In the genomic region with DNA sequence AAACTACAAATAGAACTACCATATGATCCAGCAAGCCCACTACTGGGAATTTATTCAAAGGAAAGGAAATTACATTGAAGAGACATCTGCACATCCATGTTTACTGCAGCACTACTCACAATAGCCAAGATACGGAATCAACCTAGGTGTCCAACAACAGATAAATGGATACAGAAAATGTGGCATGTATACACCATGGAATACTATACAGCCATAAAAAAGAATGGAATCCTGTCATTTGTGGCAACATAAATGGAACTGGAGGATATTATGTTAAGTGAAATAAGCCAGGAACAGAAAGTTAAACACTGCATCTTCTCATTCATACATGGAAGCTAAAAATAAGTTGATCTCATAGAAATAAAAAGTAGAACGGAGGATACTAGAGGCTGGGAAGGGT, we compare ENCODE assay signal across 23 cellular contexts. TPM values are rescaled to one million over a fixed set of nuclear protein-coding genes. Genes with fewer than 3 reads are reported as not detected.
A peak's percentile ranks its signal among the peaks of the same experiment; 100 is the strongest.
DNase-seq lines count a peak whose midpoint lies in the region; ATAC-seq, FAIRE-seq and TF ChIP-seq lines count a peak whose summit lies in the region.
"Had no signal": no experiment of that assay in that cellular context is flagged by ENCODE, and none has a peak within 500 bp of the region (broad histone marks: within the 10 kb centered on the region; RNA-seq: fewer than 3 reads in every experiment).

No MANE protein-coding gene starts in this region.

- no peak for TF ChIP-seq POLR2A in K562 (conservative IDR thresholded peaks at IDR 0.05)

- ATAC-seq in K562, result no peak
- ATAC-seq: CD8-positive, alpha-beta T cell; GM12878 had no signal

- H3K4me1 Mint-ChIP-seq in endothelial cell (ENCODE audit: unreplicated experiment) (peaks cover 20% of the 10 kb centered on the region), Caco-2 (ENCODE audit: low read depth, unreplicated experiment) (no peaks in the 10 kb centered on the region)

- CTCF ChIA-PET in HEK293 (lab: Yijun Ruan, JAX) (interaction anchor here (0.6 kb wide), 3 partner anchors 15 to 488 kb away, joined by 3 read pairs; no protein-coding TSS in a partner anchor), K562 (lab: Yijun Ruan, JAX; ENCODE audit: low intra/inter-chr PET ratio) (no interaction called here), Caco-2 (lab: Charles Lee) (no interaction called here)

- no peak overlapping the region for H3K9ac ChIP-seq in K562 (ENCODE audit: insufficient read depth in 1 of 2, low read depth in 2 of 2, low read length in 2 of 2)
- H3K9ac ChIP-seq: BLaER1 treated with 17β-estradiol and CSF1 and Interleukin-3, amounts not matched to agents 10 nM and 100 nM had no signal

- H3K9me3 ChIP-seq in HEK293 (ENCODE audit: control insufficient read depth, insufficient read depth, low read depth, low read length), result no peaks in the 10 kb centered on the region
- no peaks in the 10 kb centered on the region for H3K9me3 ChIP-seq in K562 (replicated peaks; ENCODE audit: control insufficient read depth, insufficient read depth, low read depth, low read length)
- H3K9me3 ChIP-seq in Caco-2, result no peaks in the 10 kb centered on the region
- H3K9me3 ChIP-seq in SJCRH30 (replicated peaks), result no peaks in the 10 kb centered on the region

- H3K27ac ChIP-seq in HEK293 (ENCODE audit: extremely low read depth, low read depth, low read length) (no peak overlapping the region), K562 (ENCODE audit: extremely low read depth, low read depth, low read length) (no peak overlapping the region), SJCRH30 (no peak overlapping the region)
- H3K27ac ChIP-seq: BLaER1 treated with 17β-estradiol and CSF1 and Interleukin-3, amounts not matched to agents 10 nM and 100 nM; C4-2B had no signal

- in situ Hi-C loops in K562 (cut with MboI), result no loop called here

- POLR2A ChIA-PET in HEK293 (lab: Yijun Ruan, JAX) (no interaction called here), K562 (lab: Yijun Ruan, JAX) (no interaction called here), Caco-2 (lab: Charles Lee) (no interaction called here)

- FAIRE-seq in K562 (lab: Jason Lieb, UNC), result no peak
- FAIRE-seq: A204.1, GM12892, GM18507 had no signal

- no peak for TF ChIP-seq RAD21 in K562 (CRISPR knock-in tag; conservative IDR thresholded peaks at IDR 0.05 in 1 of 2, IDR thresholded peaks at IDR 0.05 in 1 of 2)

- H3K36me3 Mint-ChIP-seq in endothelial cell (ENCODE audit: low read depth, unreplicated experiment) (peaks cover 25% of the 10 kb centered on the region), Caco-2 (ENCODE audit: insufficient read depth, unreplicated experiment) (peaks cover 41% of the 10 kb centered on the region)
- H3K36me3 Mint-ChIP-seq: CD8-positive, alpha-beta T cell had no signal

- H3K27me3 Mint-ChIP-seq in endothelial cell (ENCODE audit: unreplicated experiment) (no peaks in the 10 kb centered on the region), Caco-2 (ENCODE audit: insufficient read depth, unreplicated experiment) (no peaks in the 10 kb centered on the region)

- no peak overlapping the region for H3K4me3 ChIP-seq in HEK293 (ENCODE audit: low read depth, low read length)
- no peak overlapping the region for H3K4me3 ChIP-seq in K562
- no peak overlapping the region for H3K4me3 ChIP-seq in Caco-2 (ENCODE audit: low read depth, low read length)
- no peak overlapping the region for H3K4me3 ChIP-seq in SJCRH30
- H3K4me3 ChIP-seq: BLaER1 treated with 17β-estradiol and CSF1 and Interleukin-3, amounts not matched to agents 10 nM and 100 nM; GM12878 had no signal

- H3K9me1 ChIP-seq in K562 (ENCODE audit: control insufficient read depth, insufficient read depth, low read length), result no peaks in the 10 kb centered on the region

- H3K27me3 ChIP-seq in K562 (ENCODE audit: control insufficient read depth in 2 of 2, insufficient read depth in 2 of 2, low read length in 2 of 2) (0 out of 5 replicates have a peak, but pooled peaks cover 0 to 3% of the 10 kb centered on the region in 2 experiments), Caco-2 (replicated peaks; ENCODE audit: control insufficient read depth, insufficient read depth, low read length) (no peaks in the 10 kb centered on the region), SJCRH30 (no peaks in the 10 kb centered on the region)
- H3K27me3 ChIP-seq: BLaER1 treated with 17β-estradiol and CSF1 and Interleukin-3, amounts not matched to agents 10 nM and 100 nM had no signal

- H3K4me1 ChIP-seq in HEK293 (ENCODE audit: control insufficient read depth, insufficient read depth, low read length) (no peaks in the 10 kb centered on the region), K562 (replicated peaks in 1 of 2; ENCODE audit: control insufficient read depth in 2 of 2, insufficient read depth in 2 of 2, low read length in 2 of 2) (no peaks in the 10 kb centered on the region), Caco-2 (no peaks in the 10 kb centered on the region), SJCRH30 (no peaks in the 10 kb centered on the region)

- no peak overlapping the region for H2AFZ ChIP-seq in K562 (ENCODE audit: low read depth, low read length)

- BruUV-seq in K562 (replicated peaks; lab: Mats Ljungman, UMichigan) (no TSS peak), Caco-2 (replicated peaks; lab: Mats Ljungman, UMichigan) (no TSS peak)

- DNase-seq in K562 (ENCODE audit: extremely low read depth in 1 of 4, low spot score in 3 of 4) (no peak), endothelial cell (ENCODE audit: low spot score) (no peak), Caco-2 (no peak), SJCRH30 (no peak)
- DNase-seq in stimulated activated CD4-positive, alpha-beta T cell treated with anti-CD3 and anti-CD28 coated beads, Interleukin-4, amount 100 ng/mL, for 1 hour, result no peak
- DNase-seq: 8988T; ACHN; CD4-positive, alpha-beta T cell; CD8-positive, alpha-beta T cell; DMS 273 treated with DMSO at 0.1 percent for 48 hours; DMS153; DMS53; DMS79; DND-41; EL; GDM1 had no signal

- no peak overlapping the region for H3K4me2 ChIP-seq in K562 (ENCODE audit: insufficient read depth, low read length)
- H3K4me2 ChIP-seq: BLaER1 treated with 17β-estradiol and CSF1 and Interleukin-3, amounts not matched to agents 10 nM and 100 nM had no signal

- H3K4me3 Mint-ChIP-seq in endothelial cell (ENCODE audit: unreplicated experiment) (peak overlapping the region; percentile 77), Caco-2 (ENCODE audit: unreplicated experiment) (no peak overlapping the region)
- H3K4me3 Mint-ChIP-seq: CD4-positive, alpha-beta T cell; CD8-positive, alpha-beta T cell had no signal

- TF ChIP-seq CTCF in HEK293 (tag by site-specific recombination; IDR thresholded peaks at IDR 0.05) (no peak), K562 (IDR thresholded peaks at IDR 0.05 in 2 of 3, conservative IDR thresholded peaks at IDR 0.05 in 1 of 3; ENCODE audit: insufficient read depth in 2 of 3, low read depth in 1 of 3, low read length in 3 of 3) (no peak), endothelial cell (IDR thresholded peaks at IDR 0.05; ENCODE audit: unreplicated experiment) (no peak), Caco-2 (IDR thresholded peaks at IDR 0.05; ENCODE audit: insufficient read depth in 1 of 2, low read depth in 1 of 2, low read length in 1 of 2, severe bottlenecking in 1 of 2, unreplicated experiment in 1 of 2) (no peak)

- H3K9me3 Mint-ChIP-seq in endothelial cell (ENCODE audit: unreplicated experiment) (no peaks in the 10 kb centered on the region), Caco-2 (ENCODE audit: unreplicated experiment) (peaks cover 10% of the 10 kb centered on the region)
- H3K9me3 Mint-ChIP-seq: CD4-positive, alpha-beta T cell had no signal

- H4K20me1 ChIP-seq in K562 (replicated peaks; ENCODE audit: control insufficient read depth, insufficient read depth, low read length), result no peaks in the 10 kb centered on the region
- H4K20me1 ChIP-seq: BLaER1 treated with 17β-estradiol and CSF1 and Interleukin-3, amounts not matched to agents 10 nM and 100 nM had no signal

- no peaks in the 10 kb centered on the region for H3K79me2 ChIP-seq in K562 (ENCODE audit: control insufficient read depth, insufficient read depth, low read length)

- no peak for TF ChIP-seq EP300 in K562 (IDR thresholded peaks at IDR 0.05; ENCODE audit: low read length)

- intact Hi-C loops in K562 (cut with micrococcal nuclease), result no loop called here
- intact Hi-C loops in Caco-2 (cut with micrococcal nuclease; ENCODE audit: unreplicated experiment), result no loop called here

- H3K36me3 ChIP-seq in HEK293 (ENCODE audit: control insufficient read depth in 2 of 2, insufficient read depth in 1 of 2, low read length in 2 of 2) (peaks cover 0 to 3% of the 10 kb centered on the region in 2 experiments; a peak in 2 of 3 replicates), K562 (ENCODE audit: control insufficient read depth, insufficient read depth, low read length) (no peaks in the 10 kb centered on the region), Caco-2 (ENCODE audit: control insufficient read depth, insufficient read depth, low read length) (no peaks in the 10 kb centered on the region), SJCRH30 (no peaks in the 10 kb centered on the region)
- H3K36me3 ChIP-seq: BLaER1 treated with 17β-estradiol and CSF1 and Interleukin-3, amounts not matched to agents 10 nM and 100 nM had no signal

- peak overlapping the region; percentile 39 for H3K27ac Mint-ChIP-seq in endothelial cell (ENCODE audit: unreplicated experiment)
- no peak overlapping the region for H3K27ac Mint-ChIP-seq in Caco-2 (ENCODE audit: unreplicated experiment)
- H3K27ac Mint-ChIP-seq: CD4-positive, alpha-beta T cell; CD8-positive, alpha-beta T cell had no signal

- 21% methylated on average over 2 of the region's 2 CpGs for WGBS in K562 (ENCODE audit: insufficient coverage, low coverage, missing lambda C conversion rate)

RNA-seq across cellular contexts. Expression of a gene that starts 58.1 kb away (rescaled TPM):
- total RNA-seq in K562 (2011; cell fraction: chromatin; rRNA removed; ENCODE audit: low replicate concordance), result 296 and 420 TPM in 2 replicates
- 433 and 451 TPM in 2 replicates for total RNA-seq in K562 (2011; cell fraction: nucleolus; rRNA removed)
- total RNA-seq in K562 (2011; cell fraction: nucleoplasm; rRNA removed), result 773 and 1,562 TPM in 2 replicates
- 1,793 and 2,102 TPM in 2 replicates for total RNA-seq in K562 (2014; rRNA removed)
- 3,891 and 4,298 TPM in 2 replicates for total RNA-seq in K562 (2014; rRNA removed; fragmentation: Illumina TruSeq; extraction: Trizol)
- 2,923 and 3,036 TPM in 2 replicates for total RNA-seq in K562 (2015; rRNA removed; fragmentation: Illumina TruSeq; extraction: Trizol)
- 2,407 and 2,649 TPM in 2 replicates for total RNA-seq in K562 (2021)
- 4,895 and 5,488 TPM in 2 replicates for polyA plus RNA-seq in K562 (2011; rRNA removed)
- polyA plus RNA-seq in K562 (2011; cell fraction: cytosol; rRNA removed), result 887 and 2,354 TPM in 2 replicates
- 570 and 1,423 TPM in 2 replicates for polyA plus RNA-seq in K562 (2011; cell fraction: nucleus; rRNA removed)
- polyA plus RNA-seq in K562 (2012), result 2,139 and 3,584 TPM in 2 replicates
- 2,678 and 2,756 TPM in 2 replicates for polyA plus RNA-seq in K562 (2014; fragmentation: Illumina TruSeq; extraction: Trizol)
- 1,000 to 10,000 TPM; 3,558 to 3,768 TPM for polyA plus RNA-seq in K562 (2014; fragmentation: Nextera tagmentation; extraction: Ambion mirVana)
- 2,761 and 3,554 TPM in 2 replicates for polyA plus RNA-seq in K562 (2014; rRNA removed)
- 1,733 and 2,092 TPM in 2 replicates for polyA minus RNA-seq in K562 (2011; rRNA and poly(A)+ RNA removed)
- polyA minus RNA-seq in K562 (2011; cell fraction: cytosol; rRNA and poly(A)+ RNA removed), result 660 and 683 TPM in 2 replicates
- polyA minus RNA-seq in K562 (2011; cell fraction: nucleus; rRNA and poly(A)+ RNA removed), result 140 and 302 TPM in 2 replicates
- 2,209 TPM for total RNA-seq in endothelial cell (ENCODE audit: unreplicated experiment)
- 1,868 and 1,919 TPM in 2 replicates for total RNA-seq in Caco-2 (2022)
- total RNA-seq in SJCRH30 (2014; rRNA removed; shearing (Covaris generic)), result 3,203 and 3,356 TPM in 2 replicates
